11 cellular contexts compared by ENCODE assay signal in genomic region chr17:64455993-64456885, GRCh38. TPM values are rescaled to one million over a fixed set of nuclear protein-coding genes. Genes with fewer than 3 reads are reported as not detected.
DNase-seq lines count a peak whose midpoint lies in the region; ATAC-seq and TF ChIP-seq lines count a peak whose summit lies in the region.
"Had no signal": no experiment of that assay in that cellular context is flagged by ENCODE, and none has a peak within 500 bp of the region (broad histone marks: within the 10 kb centered on the region; RNA-seq: fewer than 3 reads in every experiment).

No MANE protein-coding gene starts in this region.

- no peaks in the 10 kb centered on the region for H3K36me3 Mint-ChIP-seq in activated CD4-positive, alpha-beta memory T cell treated with anti-CD3 and anti-CD28 coated beads for 36 hours

- H3K36me3 ChIP-seq in neutrophil, result peaks cover 45% of the 10 kb centered on the region
- H3K36me3 ChIP-seq: esophagus muscularis mucosa had no signal

- POLR2A ChIA-PET in activated CD4-positive, alpha-beta memory T cell treated with anti-CD3 and anti-CD28 coated beads for 36 hours (lab: Charles Lee), result no interaction called here

- H3K4me3 Mint-ChIP-seq in activated CD4-positive, alpha-beta memory T cell treated with anti-CD3 and anti-CD28 coated beads for 36 hours, result no peak overlapping the region

- H3K27ac Mint-ChIP-seq in activated CD4-positive, alpha-beta memory T cell treated with anti-CD3 and anti-CD28 coated beads for 36 hours, result peak overlapping the region; percentile 49

- H3K27ac ChIP-seq in neutrophil, result peak overlapping the region; percentile 70
- H3K27ac ChIP-seq: esophagus muscularis mucosa had no signal

- no peaks in the 10 kb centered on the region for H3K27me3 Mint-ChIP-seq in activated CD4-positive, alpha-beta memory T cell treated with anti-CD3 and anti-CD28 coated beads for 36 hours

- peaks cover 29 to 35% of the 10 kb centered on the region in 2 experiments for H3K4me1 ChIP-seq in neutrophil (ENCODE audit: control insufficient read depth in 1 of 2, insufficient read depth in 1 of 2, low read depth in 1 of 2, low read length in 1 of 2)

- no peak overlapping the region for H3K4me3 ChIP-seq in neutrophil (ENCODE audit: low read depth in 1 of 2, low read length in 1 of 2)
- H3K4me3 ChIP-seq: esophagus muscularis mucosa had no signal

- DNase-seq in Kasumi-1 (lab: John Stamatoyannopoulos, UW) (peak; percentile 90 to 97), NCI-H2171 (lab: John Stamatoyannopoulos, UW) (no peak), superior temporal gyrus (ENCODE audit: extremely low spot score) (no peak), left ventricle myocardium superior (no peak)
- no peak for DNase-seq in activated CD4-positive, alpha-beta memory T cell treated with anti-CD3 and anti-CD28 coated beads for 36 hours
- DNase-seq: H7 had no signal

- H3K4me1 Mint-ChIP-seq in activated CD4-positive, alpha-beta memory T cell treated with anti-CD3 and anti-CD28 coated beads for 36 hours (ENCODE audit: low read depth), result peaks cover 8% of the 10 kb centered on the region

- no peaks in the 10 kb centered on the region for H3K9me3 ChIP-seq in neutrophil
- H3K9me3 ChIP-seq: esophagus muscularis mucosa had no signal

- ATAC-seq in GM18498 (IDR thresholded peaks at IDR 0.05; ENCODE audit: unreplicated experiment) (peak; percentile 67), GM21529 (IDR thresholded peaks at IDR 0.05; ENCODE audit: unreplicated experiment) (no peak), left ventricle myocardium superior (no peak)
- ATAC-seq: activated CD4-positive, CD25-positive, alpha-beta regulatory T cell treated with anti-CD3 and anti-CD28 coated beads, Interleukin-2, amount 50 U/mL, for 24 hours had no signal

- TF ChIP-seq CTCF in neutrophil (IDR thresholded peaks at IDR 0.05), result no peak

- no peaks in the 10 kb centered on the region for H3K27me3 ChIP-seq in neutrophil
- H3K27me3 ChIP-seq: esophagus muscularis mucosa had no signal

- CTCF ChIA-PET in activated CD4-positive, alpha-beta memory T cell treated with anti-CD3 and anti-CD28 coated beads for 36 hours (lab: Charles Lee), result interaction anchor here (0.6 to 1.3 kb wide), 5 partner anchors 11 to 88 kb away, joined by 3 to 4 read pairs (median 3); no protein-coding TSS in a partner anchor

- H3K9me3 Mint-ChIP-seq in activated CD4-positive, alpha-beta memory T cell treated with anti-CD3 and anti-CD28 coated beads for 36 hours, result no peaks in the 10 kb centered on the region

- intact Hi-C loops in activated CD4-positive, alpha-beta memory T cell treated with anti-CD3 and anti-CD28 coated beads for 36 hours (cut with micrococcal nuclease), result no loop called here
- intact Hi-C loops in left ventricle myocardium superior (cut with micrococcal nuclease), result no loop called here

RNA-seq across cellular contexts. Expression of gene MILR1, which starts 7.3 kb away (rescaled TPM):
- not detected for total RNA-seq in activated CD4-positive, alpha-beta memory T cell treated with anti-CD3 and anti-CD28 coated beads for 36 hours
- total RNA-seq in left ventricle myocardium superior, result 3.4 TPM

RNA-seq across cellular contexts. Expression of gene POLG2, which starts 40.6 kb away (rescaled TPM):
- total RNA-seq in activated CD4-positive, alpha-beta memory T cell treated with anti-CD3 and anti-CD28 coated beads for 36 hours, result 10 to 100 TPM; 25.8 to 28.1 TPM
- total RNA-seq in left ventricle myocardium superior, result 5.9 TPM

RNA-seq across cellular contexts. Expression of gene DDX5, which starts 49.9 kb away (rescaled TPM):
- 100 to 1,000 TPM; 583 to 626 TPM for total RNA-seq in activated CD4-positive, alpha-beta memory T cell treated with anti-CD3 and anti-CD28 coated beads for 36 hours
- total RNA-seq in left ventricle myocardium superior, result 333 TPM

RNA-seq across cellular contexts. Expression of gene CEP95, which starts 50.5 kb away (rescaled TPM):
- total RNA-seq in activated CD4-positive, alpha-beta memory T cell treated with anti-CD3 and anti-CD28 coated beads for 36 hours, result 10 to 100 TPM; 29.9 to 37.8 TPM
- total RNA-seq in left ventricle myocardium superior, result 11.1 TPM

Comparison
In these comparisons a context has a peak if more than half of its experiments do, and no peak if none do; other contexts are left out.
1. DNase-seq: peak in Kasumi-1 (2 of 2); none in activated CD4-positive, alpha-beta memory T cell treated with anti-CD3 and anti-CD28 coated beads for 36 hours (single experiment), NCI-H2171 (single experiment), superior temporal gyrus (single experiment) and left ventricle myocardium superior (single experiment).